In the genomic region with DNA sequence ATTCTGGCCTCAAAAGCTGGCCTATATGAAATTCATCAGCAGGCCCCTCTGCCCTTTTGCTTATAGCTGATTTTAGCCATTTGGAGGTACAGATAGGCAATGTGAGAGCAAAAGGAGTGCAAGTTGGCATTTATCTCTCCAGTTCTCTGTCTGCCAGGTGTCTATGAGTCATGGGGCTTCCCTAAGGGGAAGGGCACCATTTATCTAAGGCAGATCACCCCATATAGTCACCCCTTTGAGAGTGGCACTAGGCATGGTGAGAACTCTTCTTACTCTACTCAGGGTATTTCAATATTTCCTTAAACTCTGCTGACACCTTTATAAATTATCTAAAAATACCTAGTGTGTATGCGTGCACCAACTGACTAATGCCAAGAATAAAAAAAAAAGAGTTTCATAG, we compare ENCODE assay signal across 19 cellular contexts.
"Had no signal": no experiment of that assay in that cellular context is flagged by ENCODE, and none has a peak within 500 bp of the region (broad histone marks: within the 10 kb centered on the region; RNA-seq: fewer than 3 reads in every experiment).

No MANE protein-coding gene starts in this region.

- H3K27me3 ChIP-seq: heart left ventricle, neutrophil, testis, tibial nerve, upper lobe of right lung, vagina had no signal

- H3K9me3 ChIP-seq: heart left ventricle, mucosa of descending colon, neutrophil, psoas muscle, testis, tibial nerve, upper lobe of right lung, vagina had no signal

- H3K4me3 ChIP-seq: dorsolateral prefrontal cortex, heart left ventricle, mucosa of descending colon, psoas muscle, testis, tibial nerve, upper lobe of right lung, vagina had no signal

- DNase-seq: cortex of kidney; dorsolateral prefrontal cortex; effector memory CD8-positive, alpha-beta T cell; foreskin melanocyte; heart left ventricle; hippocampal formation; mucosa of descending colon; naive thymus-derived CD8-positive, alpha-beta T cell; psoas muscle; stimulated activated CD4-positive, alpha-beta T cell treated with anti-CD3 and anti-CD28 coated beads, Interleukin-2, amount 100 ng/mL, for 24 hours; stimulated activated CD4-positive, alpha-beta T cell treated with anti-CD3 and anti-CD28 coated beads, Interleukin-4, amount 100 ng/mL, for 4 hours; stimulated activated naive B cell treated with anti-CD40 and anti-IgM and Interleukin-4, amounts not matched to agents 10 μg/mL and 1 μg/mL and 100 μg/mL, for 72 hours; stimulated activated naive CD8-positive, alpha-beta T cell treated with anti-CD3 and anti-CD28 coated beads, Interleukin-15, amount 100 ng/mL, for 72 hours; testis; upper lobe of right lung had no signal

- H3K27ac ChIP-seq: dorsolateral prefrontal cortex, heart left ventricle, neutrophil, psoas muscle, testis, tibial nerve, upper lobe of right lung, vagina had no signal

- ATAC-seq: effector memory CD8-positive, alpha-beta T cell; heart left ventricle; mucosa of descending colon; naive thymus-derived CD8-positive, alpha-beta T cell; psoas muscle; sciatic nerve; stimulated activated naive B cell treated with anti-CD40 and anti-IgM and Interleukin-4, amounts not matched to agents 10 μg/mL and 1 μg/mL and 100 μg/mL, for 72 hours; stimulated activated naive CD8-positive, alpha-beta T cell treated with anti-CD3 and anti-CD28 coated beads, Interleukin-15, amount 100 ng/mL, for 72 hours; upper lobe of right lung had no signal

- H3K4me1 ChIP-seq: psoas muscle, testis, tibial nerve, upper lobe of right lung, vagina had no signal

- H3K36me3 ChIP-seq: heart left ventricle, neutrophil, tibial nerve, upper lobe of right lung, vagina had no signal
